1 cellular context compared by ENCODE assay signal in genomic region chr1:33074193-33074945, GRCh38.
TF ChIP-seq lines count a peak whose summit lies in the region.

No MANE protein-coding gene starts in this region.

TF ChIP-seq in K562, 482 proteins besides CTCF, POLR2A, EP300 and RAD21:
- TF ChIP-seq C11orf30 (IDR thresholded peaks at IDR 0.05; ENCODE audit: low read depth) (peak; percentile 5; the same call in 1 of the 2 replicates), ZNF57 (CRISPR knock-in tag; IDR thresholded peaks at IDR 0.05) (no peak), PML (IDR thresholded peaks at IDR 0.05; ENCODE audit: low read length) (no peak)
